8 cellular contexts compared by ENCODE assay signal in the genomic region with DNA sequence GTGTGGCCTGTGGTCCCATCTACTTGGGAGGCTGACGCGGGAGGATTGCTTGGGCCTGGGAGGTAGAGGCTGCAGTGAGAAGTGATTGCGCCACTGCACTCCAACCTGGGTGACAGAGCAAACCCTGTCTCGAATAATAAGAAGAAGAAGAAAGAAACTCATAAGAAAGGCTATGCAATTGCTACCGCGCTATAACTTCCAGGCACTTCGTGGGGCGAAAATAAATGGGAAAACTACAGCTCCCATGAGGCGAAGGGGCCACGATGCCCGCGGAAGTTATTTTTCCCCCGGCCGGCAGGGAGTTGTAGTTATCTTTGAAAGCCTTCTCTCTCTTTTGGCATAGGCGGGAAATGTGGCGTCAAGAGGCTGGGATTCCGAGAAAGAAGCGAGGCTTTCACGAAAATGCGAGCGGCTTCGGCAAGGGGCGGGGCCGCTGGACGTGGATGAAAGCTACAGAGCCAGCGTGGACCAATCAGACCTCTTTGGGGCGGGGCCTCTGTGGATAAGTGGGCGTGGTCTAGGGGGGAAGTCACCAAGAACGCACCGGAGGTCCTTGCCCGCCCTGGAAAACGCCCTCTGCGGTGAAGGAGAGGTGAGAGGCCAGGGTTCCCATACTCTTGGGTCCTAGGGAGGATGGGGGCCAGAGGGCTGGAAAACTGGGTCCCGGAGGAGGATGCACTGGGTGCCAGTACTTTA. TPM values are rescaled to one million over a fixed set of nuclear protein-coding genes. Genes with fewer than 3 reads are reported as not detected.
DNase-seq lines count a peak whose midpoint lies in the region; ATAC-seq and TF ChIP-seq lines count a peak whose summit lies in the region.

Gene NUCB1, plus strand, starts transcription at position 532 of the 696 bp plus-strand sequence. CDS start 485 bp downstream, outside the sequence.

- H4K20me1 ChIP-seq in GM23338 (replicated peaks; ENCODE audit: insufficient read depth) (no peaks in the 10 kb centered on the region), Loucy (ENCODE audit: insufficient read depth, low read length, poor library complexity, severe bottlenecking) (peaks cover 7% of the 10 kb centered on the region)

- H3K4me2 ChIP-seq in GM23338 (peak within 1 kb of the TSS; percentile 95), Loucy (ENCODE audit: low read depth, low read length, poor library complexity, severe bottlenecking) (peak within 1 kb of the TSS; percentile 94)

- H3K9me2 ChIP-seq in GM23338 (ENCODE audit: insufficient read depth) (no peaks in the 10 kb centered on the region), Loucy (replicated peaks; ENCODE audit: low read depth, low read length) (no peaks in the 10 kb centered on the region)

- H3K9me3 Mint-ChIP-seq in GM23338: no peaks in the 10 kb centered on the region
- no peaks in the 10 kb centered on the region for H3K9me3 Mint-ChIP-seq in natural killer cell

- peak within 1 kb of the TSS; percentile 90 for H3K9ac ChIP-seq in Loucy (ENCODE audit: low read depth, low read length, poor library complexity, severe bottlenecking)

- H3K36me3 Mint-ChIP-seq in GM23338 (ENCODE audit: low read depth) (peaks cover 18% of the 10 kb centered on the region), natural killer cell (no peaks in the 10 kb centered on the region)

- TF ChIP-seq POLR2A in Raji (IDR thresholded peaks at IDR 0.05; ENCODE audit: insufficient read depth, low read depth, low read length): peak; percentile 81

- H3K4me3 Mint-ChIP-seq in GM23338: peak within 1 kb of the TSS; percentile 97
- peak within 1 kb of the TSS; percentile 98 for H3K4me3 Mint-ChIP-seq in natural killer cell

- intact Hi-C loops in natural killer cell (cut with micrococcal nuclease): loop anchor here (1.0 to 5.0 kb wide), 2 partner anchors 25 to 67 kb away; partner anchors contain the start of gene FTL

- peak; percentile 96 for DNase-seq in DMS79 treated with DMSO at 0.1 percent for 48 hours (lab: John Stamatoyannopoulos, UW)
- peak; percentile 100 for DNase-seq in GM23338 (ENCODE audit: low spot score)
- peak; percentile 99 for DNase-seq in activated T-helper 9 cell treated with anti-CD3 and anti-CD28 coated beads, Interleukin-2, amount 50 U/mL, for 16 hours (ENCODE audit: low read depth)
- DNase-seq in fibroblast of peridontal ligament (ENCODE audit: extremely low read depth): peak; percentile 99
- peak; percentile 97 for DNase-seq in natural killer cell
- DNase-seq in stimulated activated naive CD4-positive, alpha-beta T cell treated with Interleukin-2 at 50 U/mL for 16 hours (lab: John Stamatoyannopoulos, UW): peak; percentile 99

- peak within 1 kb of the TSS; percentile 43 for H3K27ac ChIP-seq in GM23338 (ENCODE audit: low read depth)

- no peaks in the 10 kb centered on the region; the same call in 1 of the 2 replicates for H3K36me3 ChIP-seq in GM23338 (ENCODE audit: insufficient read depth)
- H3K36me3 ChIP-seq in Loucy (ENCODE audit: insufficient read depth, low read length): no peaks in the 10 kb centered on the region

- H3K4me1 ChIP-seq in GM23338 (ENCODE audit: insufficient read depth) (peaks cover 9% of the 10 kb centered on the region), Loucy (ENCODE audit: insufficient read depth, low read length, poor library complexity, severe bottlenecking) (peaks cover 14% of the 10 kb centered on the region)

- H3F3A ChIP-seq in GM23338 (replicated peaks; ENCODE audit: low read depth) (peaks cover 13% of the 10 kb centered on the region), Loucy (ENCODE audit: low read depth) (no peaks in the 10 kb centered on the region)

- H3K79me2 ChIP-seq in GM23338 (replicated peaks; ENCODE audit: insufficient read depth) (peaks cover 19% of the 10 kb centered on the region), Loucy (ENCODE audit: insufficient read depth, low read length) (peaks cover 16% of the 10 kb centered on the region; the same call in 1 of the 2 replicates)

- H3K4me1 Mint-ChIP-seq in GM23338 (peaks cover 5% of the 10 kb centered on the region; the same call in 2 of the 3 replicates), natural killer cell (peaks cover 26 to 36% of the 10 kb centered on the region in 2 donors)

- peaks cover 23% of the 10 kb centered on the region for H3K27me3 Mint-ChIP-seq in GM23338 (ENCODE audit: insufficient read depth, low read depth, poor library complexity)
- H3K27me3 Mint-ChIP-seq in natural killer cell (ENCODE audit: low read depth in 2 of 2): peaks cover 2 to 17% of the 10 kb centered on the region in 2 donors

- H3K27ac Mint-ChIP-seq in GM23338 (peak within 1 kb of the TSS; percentile 94), natural killer cell (peak within 1 kb of the TSS; percentile 92 to 97)

- no peaks in the 10 kb centered on the region for H3K9me3 ChIP-seq in Loucy (ENCODE audit: insufficient read depth, low read depth, low read length)

- peak within 1 kb of the TSS; percentile 75 for H3K4me3 ChIP-seq in GM23338
- peak within 1 kb of the TSS; percentile 90 for H3K4me3 ChIP-seq in Loucy (ENCODE audit: low read length, poor library complexity, severe bottlenecking)

- TF ChIP-seq CTCF in GM23338 (conservative IDR thresholded peaks at IDR 0.05; ENCODE audit: low read depth in 2 of 2): peak in 1 of 2 experiments; percentile 35; a peak in 2 of 4 replicates
- TF ChIP-seq CTCF in Loucy (conservative IDR thresholded peaks at IDR 0.05; ENCODE audit: low read length): 0 out of 2 replicates have a peak, but pooled peaks have one; percentile 19
- no peak for TF ChIP-seq CTCF in natural killer cell (IDR thresholded peaks at IDR 0.05)

- H2AFZ ChIP-seq in GM23338 (peak within 1 kb of the TSS; percentile 8; the same call in 1 of the 2 replicates), Loucy (ENCODE audit: low read length) (peak within 1 kb of the TSS; percentile 65)

- ATAC-seq in GM23338 (peak; percentile 82), natural killer cell (peak; percentile 97 to 100 (median 98))

- H3K27me3 ChIP-seq in GM23338 (ENCODE audit: insufficient read depth) (no peaks in the 10 kb centered on the region), Loucy (ENCODE audit: insufficient read depth, low read length, poor library complexity, severe bottlenecking) (no peaks in the 10 kb centered on the region)

TF ChIP-seq in GM23338, 12 proteins besides CTCF, POLR2A, EP300 and RAD21 (continues in another document):
- no peak for TF ChIP-seq NANOG (IDR thresholded peaks at IDR 0.05; ENCODE audit: borderline replicate concordance)
- peak; percentile 97 for TF ChIP-seq ETS1 (IDR thresholded peaks at IDR 0.05)
- TF ChIP-seq, protein P1, sequence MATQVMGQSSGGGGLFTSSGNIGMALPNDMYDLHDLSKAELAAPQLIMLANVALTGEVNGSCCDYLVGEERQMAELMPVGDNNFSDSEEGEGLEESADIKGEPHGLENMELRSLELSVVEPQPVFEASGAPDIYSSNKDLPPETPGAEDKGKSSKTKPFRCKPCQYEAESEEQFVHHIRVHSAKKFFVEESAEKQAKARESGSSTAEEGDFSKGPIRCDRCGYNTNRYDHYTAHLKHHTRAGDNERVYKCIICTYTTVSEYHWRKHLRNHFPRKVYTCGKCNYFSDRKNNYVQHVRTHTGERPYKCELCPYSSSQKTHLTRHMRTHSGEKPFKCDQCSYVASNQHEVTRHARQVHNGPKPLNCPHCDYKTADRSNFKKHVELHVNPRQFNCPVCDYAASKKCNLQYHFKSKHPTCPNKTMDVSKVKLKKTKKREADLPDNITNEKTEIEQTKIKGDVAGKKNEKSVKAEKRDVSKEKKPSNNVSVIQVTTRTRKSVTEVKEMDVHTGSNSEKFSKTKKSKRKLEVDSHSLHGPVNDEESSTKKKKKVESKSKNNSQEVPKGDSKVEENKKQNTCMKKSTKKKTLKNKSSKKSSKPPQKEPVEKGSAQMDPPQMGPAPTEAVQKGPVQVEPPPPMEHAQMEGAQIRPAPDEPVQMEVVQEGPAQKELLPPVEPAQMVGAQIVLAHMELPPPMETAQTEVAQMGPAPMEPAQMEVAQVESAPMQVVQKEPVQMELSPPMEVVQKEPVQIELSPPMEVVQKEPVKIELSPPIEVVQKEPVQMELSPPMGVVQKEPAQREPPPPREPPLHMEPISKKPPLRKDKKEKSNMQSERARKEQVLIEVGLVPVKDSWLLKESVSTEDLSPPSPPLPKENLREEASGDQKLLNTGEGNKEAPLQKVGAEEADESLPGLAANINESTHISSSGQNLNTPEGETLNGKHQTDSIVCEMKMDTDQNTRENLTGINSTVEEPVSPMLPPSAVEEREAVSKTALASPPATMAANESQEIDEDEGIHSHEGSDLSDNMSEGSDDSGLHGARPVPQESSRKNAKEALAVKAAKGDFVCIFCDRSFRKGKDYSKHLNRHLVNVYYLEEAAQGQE (IDR thresholded peaks at IDR 0.05; ENCODE audit: unreplicated experiment): no peak
- no peak for TF ChIP-seq JUNB (IDR thresholded peaks at IDR 0.05; ENCODE audit: unreplicated experiment)
- TF ChIP-seq POLR2AphosphoS5 (IDR thresholded peaks at IDR 0.05; ENCODE audit: low read depth): peak; percentile 86
- TF ChIP-seq EZH2 (IDR thresholded peaks at IDR 0.05; ENCODE audit: low read depth, unreplicated experiment): no peak
- no peak for TF ChIP-seq STAT1 (IDR thresholded peaks at IDR 0.05; ENCODE audit: unreplicated experiment)

RNA-seq across cellular contexts. Expression of gene NUCB1, which starts in this region (rescaled TPM):
- total RNA-seq in GM23338 (2014; rRNA removed; shearing (Covaris generic)): 142 and 163 TPM in 2 replicates
- polyA plus RNA-seq in GM23338 (2016; fragmentation: Nextera tagmentation; extraction: Ambion mirVana): 57.1 and 64.9 TPM in 2 replicates
- 100 to 1,000 TPM; 163 to 192 (median 171) TPM for total RNA-seq in natural killer cell

Comparison
In these comparisons a context has a peak if more than half of its experiments do, and no peak if none do; other contexts are left out.
1. Peak in every context shown above with its lines: DNase-seq, ATAC-seq, H3K4me3 ChIP-seq and H3K27ac ChIP-seq.